ENCODE assay signal across 8 cellular contexts in the genomic region with DNA sequence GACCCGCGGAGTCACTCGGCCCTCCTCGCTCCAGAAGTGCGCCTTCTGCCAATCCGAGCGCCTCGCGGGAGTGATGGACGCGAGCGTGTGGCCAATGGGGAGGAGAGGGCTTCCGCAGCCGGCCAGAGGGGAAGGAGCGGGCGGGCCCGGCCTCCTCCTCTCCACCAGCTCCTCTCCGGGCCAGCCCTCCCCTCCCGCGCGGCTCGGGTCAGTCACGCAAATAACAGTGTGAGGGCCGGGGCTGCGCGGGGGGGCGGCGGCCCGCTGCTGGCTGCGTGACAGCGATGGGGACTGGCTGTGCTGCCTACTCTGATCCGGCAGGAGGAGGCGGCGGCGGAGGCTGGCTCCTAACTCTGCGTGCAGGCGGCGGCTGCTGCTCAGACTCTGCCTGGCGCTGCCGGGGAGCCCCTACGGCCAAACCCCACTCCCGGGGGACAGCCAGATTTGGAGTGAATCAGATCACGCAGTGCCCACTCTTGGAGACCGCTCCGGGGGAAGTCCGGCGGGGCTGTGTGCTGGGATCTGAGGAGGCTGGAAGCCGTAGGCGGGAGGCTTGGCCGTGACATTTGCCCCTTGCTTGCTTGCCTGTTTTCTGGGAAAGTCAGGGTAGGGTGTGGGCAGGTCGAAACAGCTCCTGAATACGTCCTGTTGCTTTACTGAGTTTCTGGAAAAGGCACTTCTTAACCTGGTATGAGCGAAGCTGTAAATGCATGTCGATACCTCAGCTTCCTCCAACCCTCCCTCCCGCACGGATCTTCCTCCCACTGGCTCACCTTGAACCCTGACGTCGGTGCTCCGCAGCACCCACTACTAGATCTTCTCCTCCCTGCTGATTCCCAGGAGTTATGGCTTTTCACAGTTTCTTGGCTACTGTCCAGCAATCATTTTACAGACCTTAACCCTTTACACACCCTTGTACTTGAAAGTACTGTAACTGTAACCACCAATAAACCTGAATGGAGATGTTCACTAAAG.
A peak's percentile ranks its signal among the peaks of the same experiment; 100 is the strongest.
DNase-seq lines count a peak whose midpoint lies in the region; ATAC-seq and TF ChIP-seq lines count a peak whose summit lies in the region.

No MANE protein-coding gene starts in this region.

- peaks cover 32% of the 10 kb centered on the region for H3K4me1 Mint-ChIP-seq in stimulated activated naive CD8-positive, alpha-beta T cell treated with anti-CD3 and anti-CD28 coated beads, Interleukin-15, Interleukin-2, amounts not matched to agents 100 ng/mL and 50 ng/mL, for 24 hours (ENCODE audit: low read depth)

- H3K4me1 ChIP-seq in colonic mucosa: peaks cover 8% of the 10 kb centered on the region

- H3K27me3 ChIP-seq in H7 (ENCODE audit: control insufficient read depth, insufficient read depth, low read length): peaks cover 15% of the 10 kb centered on the region
- H3K27me3 ChIP-seq in colonic mucosa: no peaks in the 10 kb centered on the region

- peak overlapping the region; percentile 85 for H3K4me3 ChIP-seq in H7 (ENCODE audit: insufficient read depth, low read depth, low read length)
- H3K4me3 ChIP-seq in LNCaP clone FGC (ENCODE audit: low read depth, low read length): peak overlapping the region; percentile 67
- peak overlapping the region; percentile 63 for H3K4me3 ChIP-seq in colonic mucosa

- no peak for DNase-seq in stimulated activated naive CD8-positive, alpha-beta T cell treated with anti-CD3 and anti-CD28 coated beads, Interleukin-15, Interleukin-2, amounts not matched to agents 100 U/mL and 50 U/mL, for 24 hours
- peak; percentile 98 for DNase-seq in H7
- peak; percentile 89 for DNase-seq in LNCaP clone FGC (ENCODE audit: low read depth)
- DNase-seq in colonic mucosa: peak; percentile 98
- DNase-seq in left kidney (ENCODE audit: low read depth, low spot score): peak; percentile 85
- DNase-seq in stimulated activated naive CD4-positive, alpha-beta T cell (lab: John Stamatoyannopoulos, UW): peak in 4 of 6 experiments; percentile 39 to 97 (median 72)

- H3K27ac ChIP-seq in colonic mucosa: peak overlapping the region; percentile 97

- intact Hi-C loops in colonic mucosa (cut with DNase I): loop anchor here (2.0 to 10.0 kb wide), 2 partner anchors 99 to 113 kb away; a partner anchor contains a TSS

- H3K4me3 Mint-ChIP-seq in stimulated activated naive CD8-positive, alpha-beta T cell treated with anti-CD3 and anti-CD28 coated beads, Interleukin-15, Interleukin-2, amounts not matched to agents 100 ng/mL and 50 ng/mL, for 24 hours: peak overlapping the region; percentile 96

- H3K9me3 Mint-ChIP-seq in stimulated activated naive CD8-positive, alpha-beta T cell treated with anti-CD3 and anti-CD28 coated beads, Interleukin-15, Interleukin-2, amounts not matched to agents 100 ng/mL and 50 ng/mL, for 24 hours: no peaks in the 10 kb centered on the region

- no peak for TF ChIP-seq CTCF in LNCaP clone FGC (IDR thresholded peaks at IDR 0.05; ENCODE audit: control insufficient read depth, extremely low read depth, insufficient read depth)
- TF ChIP-seq CTCF in colonic mucosa (IDR thresholded peaks at IDR 0.05): peak; percentile 25

- H3K9ac ChIP-seq in colonic mucosa (ENCODE audit: low read depth in 2 of 2, low read length in 2 of 2): peak overlapping the region; percentile 77 to 98

- peak overlapping the region; percentile 95 for H3K27ac Mint-ChIP-seq in stimulated activated naive CD8-positive, alpha-beta T cell treated with anti-CD3 and anti-CD28 coated beads, Interleukin-15, Interleukin-2, amounts not matched to agents 100 ng/mL and 50 ng/mL, for 24 hours

- no peak for ATAC-seq in stimulated activated naive CD8-positive, alpha-beta T cell treated with anti-CD3 and anti-CD28 coated beads, Interleukin-15, Interleukin-2, amounts not matched to agents 100 U/mL and 50 U/mL, for 24 hours
- peak; percentile 90 for ATAC-seq in SK-N-SH treated with all-trans-retinoic acid at 6 μM for 48 hours

- H3K9me3 ChIP-seq in colonic mucosa: no peaks in the 10 kb centered on the region

- no peaks in the 10 kb centered on the region for H3K36me3 Mint-ChIP-seq in stimulated activated naive CD8-positive, alpha-beta T cell treated with anti-CD3 and anti-CD28 coated beads, Interleukin-15, Interleukin-2, amounts not matched to agents 100 ng/mL and 50 ng/mL, for 24 hours (ENCODE audit: low read depth)

- H3K36me3 ChIP-seq in H7 (replicated peaks; ENCODE audit: control insufficient read depth, insufficient read depth, low read length) (no peaks in the 10 kb centered on the region), colonic mucosa (no peaks in the 10 kb centered on the region)

- no peaks in the 10 kb centered on the region for H3K27me3 Mint-ChIP-seq in stimulated activated naive CD8-positive, alpha-beta T cell treated with anti-CD3 and anti-CD28 coated beads, Interleukin-15, Interleukin-2, amounts not matched to agents 100 ng/mL and 50 ng/mL, for 24 hours

TF ChIP-seq in SK-N-SH treated with all-trans-retinoic acid at 6 μM for 48 hours, 23 proteins besides CTCF, POLR2A, EP300 and RAD21:
- TF ChIP-seq, protein P1, sequence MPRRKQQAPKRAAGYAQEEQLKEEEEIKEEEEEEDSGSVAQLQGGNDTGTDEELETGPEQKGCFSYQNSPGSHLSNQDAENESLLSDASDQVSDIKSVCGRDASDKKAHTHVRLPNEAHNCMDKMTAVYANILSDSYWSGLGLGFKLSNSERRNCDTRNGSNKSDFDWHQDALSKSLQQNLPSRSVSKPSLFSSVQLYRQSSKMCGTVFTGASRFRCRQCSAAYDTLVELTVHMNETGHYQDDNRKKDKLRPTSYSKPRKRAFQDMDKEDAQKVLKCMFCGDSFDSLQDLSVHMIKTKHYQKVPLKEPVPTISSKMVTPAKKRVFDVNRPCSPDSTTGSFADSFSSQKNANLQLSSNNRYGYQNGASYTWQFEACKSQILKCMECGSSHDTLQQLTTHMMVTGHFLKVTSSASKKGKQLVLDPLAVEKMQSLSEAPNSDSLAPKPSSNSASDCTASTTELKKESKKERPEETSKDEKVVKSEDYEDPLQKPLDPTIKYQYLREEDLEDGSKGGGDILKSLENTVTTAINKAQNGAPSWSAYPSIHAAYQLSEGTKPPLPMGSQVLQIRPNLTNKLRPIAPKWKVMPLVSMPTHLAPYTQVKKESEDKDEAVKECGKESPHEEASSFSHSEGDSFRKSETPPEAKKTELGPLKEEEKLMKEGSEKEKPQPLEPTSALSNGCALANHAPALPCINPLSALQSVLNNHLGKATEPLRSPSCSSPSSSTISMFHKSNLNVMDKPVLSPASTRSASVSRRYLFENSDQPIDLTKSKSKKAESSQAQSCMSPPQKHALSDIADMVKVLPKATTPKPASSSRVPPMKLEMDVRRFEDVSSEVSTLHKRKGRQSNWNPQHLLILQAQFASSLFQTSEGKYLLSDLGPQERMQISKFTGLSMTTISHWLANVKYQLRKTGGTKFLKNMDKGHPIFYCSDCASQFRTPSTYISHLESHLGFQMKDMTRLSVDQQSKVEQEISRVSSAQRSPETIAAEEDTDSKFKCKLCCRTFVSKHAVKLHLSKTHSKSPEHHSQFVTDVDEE (CRISPR knock-in tag; IDR thresholded peaks at IDR 0.05): peak; percentile 17; the same call in 1 of the 2 replicates
- TF ChIP-seq, protein P2, sequence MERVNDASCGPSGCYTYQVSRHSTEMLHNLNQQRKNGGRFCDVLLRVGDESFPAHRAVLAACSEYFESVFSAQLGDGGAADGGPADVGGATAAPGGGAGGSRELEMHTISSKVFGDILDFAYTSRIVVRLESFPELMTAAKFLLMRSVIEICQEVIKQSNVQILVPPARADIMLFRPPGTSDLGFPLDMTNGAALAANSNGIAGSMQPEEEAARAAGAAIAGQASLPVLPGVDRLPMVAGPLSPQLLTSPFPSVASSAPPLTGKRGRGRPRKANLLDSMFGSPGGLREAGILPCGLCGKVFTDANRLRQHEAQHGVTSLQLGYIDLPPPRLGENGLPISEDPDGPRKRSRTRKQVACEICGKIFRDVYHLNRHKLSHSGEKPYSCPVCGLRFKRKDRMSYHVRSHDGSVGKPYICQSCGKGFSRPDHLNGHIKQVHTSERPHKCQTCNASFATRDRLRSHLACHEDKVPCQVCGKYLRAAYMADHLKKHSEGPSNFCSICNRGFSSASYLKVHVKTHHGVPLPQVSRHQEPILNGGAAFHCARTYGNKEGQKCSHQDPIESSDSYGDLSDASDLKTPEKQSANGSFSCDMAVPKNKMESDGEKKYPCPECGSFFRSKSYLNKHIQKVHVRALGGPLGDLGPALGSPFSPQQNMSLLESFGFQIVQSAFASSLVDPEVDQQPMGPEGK (CRISPR knock-in tag; IDR thresholded peaks at IDR 0.05; ENCODE audit: borderline replicate concordance): peak; percentile 30; the same call in 1 of the 2 replicates
- TF ChIP-seq RARB (CRISPR knock-in tag; IDR thresholded peaks at IDR 0.05): no peak
TF ChIP-seq in SK-N-SH treated with all-trans-retinoic acid at 6 μM for 48 hours: peak in this region for 2.
